ENCODE assay signal across 9 cellular contexts in genomic region chr5:67182406-67182805, GRCh38. TPM values are rescaled to one million over a fixed set of nuclear protein-coding genes. Genes with fewer than 3 reads are reported as not detected.
DNase-seq lines count a peak whose midpoint lies in the region; ATAC-seq and TF ChIP-seq lines count a peak whose summit lies in the region.
"Had no signal": no experiment of that assay in that cellular context is flagged by ENCODE, and none has a peak within 500 bp of the region (broad histone marks: within the 10 kb centered on the region; RNA-seq: fewer than 3 reads in every experiment).

No MANE protein-coding gene starts in this region.

- peaks cover 5% of the 10 kb centered on the region for H3K9me3 Mint-ChIP-seq in activated CD8-positive, alpha-beta memory T cell treated with anti-CD3 and anti-CD28 coated beads, Interleukin-2, amount 10 ng/mL, durations not matched to agents 7 days and 5 days (ENCODE audit: low read depth)
- H3K9me3 Mint-ChIP-seq in mesothelial cell of epicardium, result peaks cover 3% of the 10 kb centered on the region

- H3K36me3 ChIP-seq in uterus, result no peaks in the 10 kb centered on the region

- H3K4me3 Mint-ChIP-seq in activated CD8-positive, alpha-beta memory T cell treated with anti-CD3 and anti-CD28 coated beads, Interleukin-2, amount 10 ng/mL, durations not matched to agents 7 days and 5 days, result no peak overlapping the region
- H3K4me3 Mint-ChIP-seq in mesothelial cell of epicardium, result no peak overlapping the region

- H3K4me1 ChIP-seq in uterus, result peaks cover 0 to 5% of the 10 kb centered on the region in 2 donors

- no peak for DNase-seq in activated CD8-positive, alpha-beta memory T cell treated with anti-CD3 and anti-CD28 coated beads, Interleukin-2, amount 10 ng/mL, durations not matched to agents 7 days and 5 days
- DNase-seq in activated CD8-positive, alpha-beta memory T cell treated with anti-CD3 and anti-CD28 coated beads, Interleukin-2, amount 50 U/mL, for 48 hours, result no peak
- DNase-seq in dermis microvascular lymphatic vessel endothelial cell (ENCODE audit: low read depth in 2 of 2) (peak; percentile 30 to 86), mesothelial cell of epicardium (ENCODE audit: low spot score in 2 of 2, unreplicated experiment in 2 of 2) (no peak), uterus (peak; percentile 82 to 85), RWPE1 (ENCODE audit: low spot score) (no peak), globus pallidus (ENCODE audit: low spot score) (no peak), GF-D8 (lab: John Stamatoyannopoulos, UW) (no peak)

- TF ChIP-seq POLR2A in uterus (IDR thresholded peaks at IDR 0.05), result peak; percentile 9 to 17

- no peaks in the 10 kb centered on the region for H3K27me3 Mint-ChIP-seq in activated CD8-positive, alpha-beta memory T cell treated with anti-CD3 and anti-CD28 coated beads, Interleukin-2, amount 10 ng/mL, durations not matched to agents 7 days and 5 days
- H3K27me3 Mint-ChIP-seq in mesothelial cell of epicardium (ENCODE audit: low read depth), result no peaks in the 10 kb centered on the region

- no peak overlapping the region for H3K4me3 ChIP-seq in uterus

- CTCF ChIA-PET in activated CD8-positive, alpha-beta memory T cell treated with anti-CD3 and anti-CD28 coated beads, Interleukin-2, amount 10 ng/mL, durations not matched to agents 7 days and 5 days (lab: Charles Lee), result interaction anchor here (0.9 to 3.9 kb wide), 4 partner anchors 15 to 19 kb away, joined by 3 to 19 read pairs (median 3); partner anchors contain the start of gene CD180
- CTCF ChIA-PET in RWPE1 (lab: Yijun Ruan, JAX), result no interaction called here

- H3K27ac Mint-ChIP-seq in activated CD8-positive, alpha-beta memory T cell treated with anti-CD3 and anti-CD28 coated beads, Interleukin-2, amount 10 ng/mL, durations not matched to agents 7 days and 5 days, result peak overlapping the region; percentile 87
- peak overlapping the region; percentile 72 for H3K27ac Mint-ChIP-seq in mesothelial cell of epicardium

- TF ChIP-seq CTCF in mesothelial cell of epicardium (IDR thresholded peaks at IDR 0.05; ENCODE audit: unreplicated experiment) (no peak), uterus (IDR thresholded peaks at IDR 0.05) (no peak), RWPE1 (conservative IDR thresholded peaks at IDR 0.05; ENCODE audit: low read depth) (no peak)

- POLR2A ChIA-PET in RWPE1 (lab: Yijun Ruan, JAX; ENCODE audit: low non-redundant PET), result no interaction called here

- H3K36me3 Mint-ChIP-seq in activated CD8-positive, alpha-beta memory T cell treated with anti-CD3 and anti-CD28 coated beads, Interleukin-2, amount 10 ng/mL, durations not matched to agents 7 days and 5 days, result peaks cover 26% of the 10 kb centered on the region
- H3K36me3 Mint-ChIP-seq in mesothelial cell of epicardium, result peaks cover 1% of the 10 kb centered on the region

- peak overlapping the region; percentile 83 to 89 for H3K27ac ChIP-seq in uterus
- no peak overlapping the region for H3K27ac ChIP-seq in RWPE1

- no peaks in the 10 kb centered on the region for H3K9me3 ChIP-seq in uterus

- intact Hi-C loops in uterus (cut with DNase I; ENCODE audit: low total_unique reads), result no loop called here

- no peaks in the 10 kb centered on the region for H3K27me3 ChIP-seq in uterus
- H3K27me3 ChIP-seq: dorsolateral prefrontal cortex had no signal

- ATAC-seq in activated CD8-positive, alpha-beta memory T cell treated with anti-CD3 and anti-CD28 coated beads, Interleukin-2, amount 10 ng/mL, durations not matched to agents 7 days and 5 days, result peak; percentile 56

- peaks cover 54% of the 10 kb centered on the region for H3K4me1 Mint-ChIP-seq in activated CD8-positive, alpha-beta memory T cell treated with anti-CD3 and anti-CD28 coated beads, Interleukin-2, amount 10 ng/mL, durations not matched to agents 7 days and 5 days
- peaks cover 16% of the 10 kb centered on the region for H3K4me1 Mint-ChIP-seq in mesothelial cell of epicardium

RNA-seq across cellular contexts. Expression of gene CD180, which starts 14.2 kb away (rescaled TPM):
- under 1 TPM in 1 of 2 experiments, not detected in 1; 0.07 TPM for total RNA-seq in activated CD8-positive, alpha-beta memory T cell treated with anti-CD3 and anti-CD28 coated beads, Interleukin-2, amount 10 ng/mL, durations not matched to agents 7 days and 5 days
- total RNA-seq in dermis microvascular lymphatic vessel endothelial cell, result under 0.01 TPM in 1 of 2 replicates, not detected in the other
- not detected in 3 replicates for total RNA-seq in mesothelial cell of epicardium
- under 1 TPM in 3 of 4 donors, not detected in 1; 0.37 to 0.83 (median 0.59) TPM for total RNA-seq in uterus

Comparison
In these comparisons a context has a peak if more than half of its experiments do, and no peak if none do; other contexts are left out.
1. DNase-seq: peak in dermis microvascular lymphatic vessel endothelial cell (2 of 2) and uterus (2 of 2); none in activated CD8-positive, alpha-beta memory T cell treated with anti-CD3 and anti-CD28 coated beads, Interleukin-2, amount 10 ng/mL, durations not matched to agents 7 days and 5 days (single experiment), activated CD8-positive, alpha-beta memory T cell treated with anti-CD3 and anti-CD28 coated beads, Interleukin-2, amount 50 U/mL, for 48 hours (single experiment), mesothelial cell of epicardium (0 of 2), RWPE1 (single experiment), globus pallidus (single experiment) and GF-D8 (single experiment).